Comparison of ENCODE assay signal across 21 cellular contexts in the genomic region with DNA sequence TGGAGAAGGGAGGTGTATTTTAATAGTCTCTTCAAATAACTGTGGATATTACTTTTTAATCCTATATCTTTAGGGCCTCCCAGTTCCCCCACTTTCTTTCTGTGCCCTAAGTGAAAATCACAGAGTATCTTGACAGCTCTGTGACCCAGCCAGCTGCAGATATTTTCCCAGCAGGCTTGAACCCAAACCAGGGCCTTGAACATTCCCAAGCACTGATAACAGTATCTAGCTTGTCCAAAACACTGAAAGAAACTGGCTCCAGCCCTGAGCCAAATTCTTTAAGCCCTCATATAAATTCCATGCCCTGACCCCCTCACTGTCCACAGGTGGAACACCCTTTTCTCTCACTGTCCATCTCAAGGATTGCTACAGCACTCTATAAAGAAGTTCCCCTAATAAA.
DNase-seq lines count a peak whose midpoint lies in the region; ATAC-seq, FAIRE-seq and TF ChIP-seq lines count a peak whose summit lies in the region.
"Had no signal": no experiment of that assay in that cellular context is flagged by ENCODE, and none has a peak within 500 bp of the region (broad histone marks: within the 10 kb centered on the region; RNA-seq: fewer than 3 reads in every experiment).

No MANE protein-coding gene starts in this region.

- no peak overlapping the region for H3K4me3 ChIP-seq in heart right ventricle
- H3K4me3 ChIP-seq in fibroblast of the aortic adventitia (ENCODE audit: low read depth, low read length), result no peak overlapping the region
- no peak overlapping the region for H3K4me3 ChIP-seq in pancreas

- H3K4me1 ChIP-seq in heart right ventricle (peaks cover 0 to 15% (median 5%) of the 10 kb centered on the region in 9 donors), pancreas (peaks cover 0 to 6% (median 5%) of the 10 kb centered on the region in 3 donors)
- H3K4me1 ChIP-seq: BE2C had no signal

- DNase-seq in left ventricle myocardium superior (peak; percentile 7), heart right ventricle (no peak), fibroblast of the aortic adventitia (ENCODE audit: low read depth) (peak; percentile 23), pancreas (peak in 3 of 6 donors; percentile 18 to 71 (median 35)), NCI-H82 (lab: John Stamatoyannopoulos, UW) (no peak), SK-N-DZ (ENCODE audit: low spot score) (no peak)
- DNase-seq: BE2C; C1 segment of cervical spinal cord; CD4-positive, CD25-positive, alpha-beta regulatory T cell; CD8-positive, alpha-beta memory T cell; COR-L47; DMS 273 treated with DMSO at 0.1 percent for 48 hours; DMS53; DND-41; EL; H9 had no signal

- H3K27ac ChIP-seq in heart right ventricle, result no peak overlapping the region
- H3K27ac ChIP-seq in pancreas, result peak overlapping the region in 1 of 4 donors; percentile 13

- ATAC-seq in left ventricle myocardium superior (no peak), heart right ventricle (no peak), pancreas (peak; percentile 46 to 94 (median 81))
- ATAC-seq: HepG2 had no signal

- H3K9me3 ChIP-seq in heart right ventricle (peaks cover 0 to 10% (median 0%) of the 10 kb centered on the region in 11 donors), pancreas (no peaks in the 10 kb centered on the region)
- H3K9me3 ChIP-seq: BE2C had no signal

- intact Hi-C loops in left ventricle myocardium superior (cut with micrococcal nuclease), result no loop called here
- intact Hi-C loops in heart right ventricle (cut with DNase I), result no loop called here
- intact Hi-C loops in pancreas (cut with DNase I), result no loop called here

- H3K36me3 ChIP-seq in heart right ventricle (no peaks in the 10 kb centered on the region), pancreas (no peaks in the 10 kb centered on the region)
- H3K36me3 ChIP-seq: BE2C had no signal

- FAIRE-seq in pancreas (lab: Jason Lieb, UNC), result no peak
- FAIRE-seq: G401.6, GM12891, GM19239, H1, HepG2 had no signal

- TF ChIP-seq CTCF in heart right ventricle (IDR thresholded peaks at IDR 0.05) (no peak), fibroblast of the aortic adventitia (IDR thresholded peaks at IDR 0.05; ENCODE audit: insufficient read depth, low read length) (no peak), pancreas (IDR thresholded peaks at IDR 0.05) (no peak)

- no peaks in the 10 kb centered on the region for H3K27me3 ChIP-seq in heart right ventricle
- no peaks in the 10 kb centered on the region for H3K27me3 ChIP-seq in pancreas
- H3K27me3 ChIP-seq: BE2C had no signal

Comparison
In these comparisons a context has a peak if more than half of its experiments do, and no peak if none do; other contexts are left out.
1. DNase-seq: peak in left ventricle myocardium superior (single experiment) and fibroblast of the aortic adventitia (single experiment); none in heart right ventricle (0 of 2), NCI-H82 (single experiment) and SK-N-DZ (single experiment).
2. ATAC-seq: peak in pancreas (4 of 4); none in left ventricle myocardium superior (single experiment) and heart right ventricle (0 of 8).